In genomic region chr1:184222561-184223157, GRCh38 we compare ENCODE assay signal across 8 cellular contexts.
DNase-seq lines count a peak whose midpoint lies in the region; ATAC-seq and TF ChIP-seq lines count a peak whose summit lies in the region.

No MANE protein-coding gene starts in this region.

- no peaks in the 10 kb centered on the region for H3K4me1 Mint-ChIP-seq in activated CD4-positive, alpha-beta T cell treated with anti-CD3 and anti-CD28 coated beads for 36 hours

- no peak for ATAC-seq in activated CD4-positive, alpha-beta T cell treated with anti-CD3 and anti-CD28 coated beads for 36 hours
- ATAC-seq in GM18870 (IDR thresholded peaks at IDR 0.05; ENCODE audit: unreplicated experiment) = no peak

- POLR2A ChIA-PET in activated CD4-positive, alpha-beta T cell treated with anti-CD3 and anti-CD28 coated beads for 36 hours (lab: Charles Lee) = no interaction called here

- CTCF ChIA-PET in activated CD4-positive, alpha-beta T cell treated with anti-CD3 and anti-CD28 coated beads for 36 hours (lab: Charles Lee) = interaction anchor here (0.6 to 3.5 kb wide), 13 partner anchors 10 to 415 kb away, joined by 3 to 31 read pairs (median 3); no protein-coding TSS in a partner anchor

- no peak overlapping the region for H3K4me3 Mint-ChIP-seq in activated CD4-positive, alpha-beta T cell treated with anti-CD3 and anti-CD28 coated beads for 36 hours

- no peak overlapping the region for H3K27ac Mint-ChIP-seq in activated CD4-positive, alpha-beta T cell treated with anti-CD3 and anti-CD28 coated beads for 36 hours

- H3K27ac ChIP-seq in dorsolateral prefrontal cortex = peak overlapping the region in 4 of 59 donors; percentile 1 to 57 (median 33)

- intact Hi-C loops in activated CD4-positive, alpha-beta T cell treated with anti-CD3 and anti-CD28 coated beads for 36 hours (cut with DNase I, micrococcal nuclease) = loop anchor here (1.0 to 10.0 kb wide), 6 partner anchors 147 to 567 kb away; no protein-coding TSS in a partner anchor
- intact Hi-C loops in dorsolateral prefrontal cortex (cut with DNase I) = loop anchor here (5.0 to 10.0 kb wide), 5 partner anchors 145 to 568 kb away; partner anchors contain the start of gene APOBEC4 (in 1 of the 2)

- TF ChIP-seq CTCF in dorsolateral prefrontal cortex (IDR thresholded peaks at IDR 0.05 in 54 of 56, conservative IDR thresholded peaks at IDR 0.05 in 2 of 56; ENCODE audit: low read depth in 1 of 56, partially characterized antibody in 56 of 56) = peak; percentile 78 to 96 (median 90)

- no peaks in the 10 kb centered on the region for H3K27me3 Mint-ChIP-seq in activated CD4-positive, alpha-beta T cell treated with anti-CD3 and anti-CD28 coated beads for 36 hours

- H3K36me3 Mint-ChIP-seq in activated CD4-positive, alpha-beta T cell treated with anti-CD3 and anti-CD28 coated beads for 36 hours (ENCODE audit: low read depth) = no peaks in the 10 kb centered on the region

- H3K4me3 ChIP-seq in dorsolateral prefrontal cortex = peak overlapping the region in 49 of 59 donors; percentile 5 to 58 (median 37)

- H3K27me3 ChIP-seq in dorsolateral prefrontal cortex = no peaks in the 10 kb centered on the region

- DNase-seq in SIG-M5 treated with dmso at 0.1 percent for 504 hours (lab: John Stamatoyannopoulos, UW; ENCODE audit: unreplicated experiment) = peak; percentile 58
- no peak for DNase-seq in SIG-M5 (lab: John Stamatoyannopoulos, UW)
- DNase-seq in NCI-H1092 treated with DMSO at 0.1 percent for 48 hours (lab: John Stamatoyannopoulos, UW) = peak; percentile 51
- DNase-seq in activated CD4-positive, alpha-beta T cell treated with anti-CD3 and anti-CD28 coated beads for 36 hours = peak; percentile 62
- peak in 8 of 10 donors; percentile 21 to 70 (median 44) for DNase-seq in dorsolateral prefrontal cortex
- peak; percentile 81 for DNase-seq in medulla oblongata (ENCODE audit: extremely low spot score)
- peak; percentile 17 for DNase-seq in stimulated activated CD8-positive, alpha-beta memory T cell treated with anti-CD3 and anti-CD28 coated beads, Interleukin-7, amount 100 ng/mL, for 24 hours (ENCODE audit: low read depth)

- H3K9me3 Mint-ChIP-seq in activated CD4-positive, alpha-beta T cell treated with anti-CD3 and anti-CD28 coated beads for 36 hours (ENCODE audit: low read depth) = no peaks in the 10 kb centered on the region
